ENCODE assay signal across 25 cellular contexts in genomic region chr5:73838901-73839300, GRCh38.
DNase-seq lines count a peak whose midpoint lies in the region; ATAC-seq, FAIRE-seq and TF ChIP-seq lines count a peak whose summit lies in the region.
"Had no signal": no experiment of that assay in that cellular context is flagged by ENCODE, and none has a peak within 500 bp of the region (broad histone marks: within the 10 kb centered on the region; RNA-seq: fewer than 3 reads in every experiment).

No MANE protein-coding gene starts in this region.

- no peak overlapping the region for H2AFZ ChIP-seq in HepG2 (ENCODE audit: low read length)
- H2AFZ ChIP-seq: GM23248 had no signal

- FAIRE-seq in HepG2 (lab: Jason Lieb, UNC): no peak
- FAIRE-seq: A549, GM12891, GM18507, GM19239, H1 had no signal

- H4K20me1 ChIP-seq in HepG2 (ENCODE audit: insufficient read depth, low read length): 0 out of 2 replicates have a peak, but pooled peaks cover 3% of the 10 kb centered on the region

- H3K9me3 ChIP-seq in right lobe of liver (no peaks in the 10 kb centered on the region), HepG2 (ENCODE audit: low read length) (no peaks in the 10 kb centered on the region)
- H3K9me3 ChIP-seq: A549 had no signal

- ATAC-seq in right lobe of liver: peak; percentile 61 to 89 (median 76)
- no peak for ATAC-seq in HepG2
- ATAC-seq in esophagus mucosa: peak; percentile 82
- no peak for ATAC-seq in GM18511 (IDR thresholded peaks at IDR 0.05; ENCODE audit: unreplicated experiment)
- no peak for ATAC-seq in GM18870 (IDR thresholded peaks at IDR 0.05; ENCODE audit: unreplicated experiment)
- ATAC-seq: A549, HCT116 had no signal

- peaks cover 33% of the 10 kb centered on the region for H3K79me2 ChIP-seq in HepG2 (ENCODE audit: insufficient read depth, low read length)

- in situ Hi-C loops in HepG2 (cut with HindIII; ENCODE audit: extremely low pct_ligation_motif_present, low pct_unique_long_range_greater_than_20kb): no loop called here

- no peak overlapping the region for H3K4me3 ChIP-seq in right lobe of liver
- H3K4me3 ChIP-seq in HepG2 (replicated peaks in 1 of 3; ENCODE audit: insufficient read depth in 1 of 3, low read depth in 2 of 3, low read length in 3 of 3): no peak overlapping the region
- H3K4me3 ChIP-seq: A549, GM23248 had no signal

- peaks cover 5% of the 10 kb centered on the region for H3K27me3 Mint-ChIP-seq in mesothelial cell of epicardium (ENCODE audit: low read depth)

- TF ChIP-seq EP300 in HepG2 (IDR thresholded peaks at IDR 0.05; ENCODE audit: low read depth in 2 of 2, low read length in 2 of 2): no peak
- no peak for TF ChIP-seq EP300 in HepG2 (CRISPR knock-in tag; IDR thresholded peaks at IDR 0.05; ENCODE audit: borderline replicate concordance)

- H3K36me3 Mint-ChIP-seq in mesothelial cell of epicardium: no peaks in the 10 kb centered on the region
- H3K36me3 Mint-ChIP-seq: CD4-positive, alpha-beta memory T cell had no signal

- H3K4me1 Mint-ChIP-seq in mesothelial cell of epicardium: peaks cover 10% of the 10 kb centered on the region
- H3K4me1 Mint-ChIP-seq: CD4-positive, alpha-beta memory T cell; H9 had no signal

- no peak for TF ChIP-seq POLR2A in right lobe of liver (IDR thresholded peaks at IDR 0.05)
- no peak for TF ChIP-seq POLR2A in HepG2 (IDR thresholded peaks at IDR 0.05; ENCODE audit: insufficient read depth in 1 of 2, low read depth in 2 of 2, low read length in 2 of 2)

- BruUV-seq in HepG2 (replicated peaks; lab: Mats Ljungman, UMichigan): no TSS peak

- H3K4me2 ChIP-seq in HepG2 (ENCODE audit: low read depth, low read length): no peak overlapping the region
- H3K4me2 ChIP-seq: A549 had no signal

- no peak overlapping the region for H3K9ac ChIP-seq in HepG2 (ENCODE audit: insufficient read depth, low read depth, low read length)
- H3K9ac ChIP-seq: GM23248 had no signal

- TF ChIP-seq CTCF in right lobe of liver (IDR thresholded peaks at IDR 0.05): no peak
- no peak for TF ChIP-seq CTCF in HepG2 (CRISPR knock-in tag; IDR thresholded peaks at IDR 0.05)
- TF ChIP-seq CTCF in mesothelial cell of epicardium (IDR thresholded peaks at IDR 0.05; ENCODE audit: unreplicated experiment): no peak

- WGBS in right lobe of liver (ENCODE audit: insufficient coverage, low coverage, low lambda C conversion rate, missing lambda C conversion rate): 54% methylated on average over 1 of the region's 1 CpG
- 96% methylated on average over 1 of the region's 1 CpG for WGBS in HepG2 (ENCODE audit: low lambda C conversion rate)

- no peak for DNase-seq in right lobe of liver
- no peak for DNase-seq in HepG2 (ENCODE audit: low spot score)
- DNase-seq in mesothelial cell of epicardium (ENCODE audit: low spot score in 2 of 2, unreplicated experiment in 2 of 2): no peak
- DNase-seq in NCI-H187 (lab: John Stamatoyannopoulos, UW): no peak
- DNase-seq: 8988T; ACHN; AML-193; C1 segment of cervical spinal cord; Calu3; CD4-positive, alpha-beta memory T cell; COR-L47; DMS53; DMS79 treated with DMSO at 0.1 percent for 48 hours; GF-D8; GM23248; H9 had no signal

- intact Hi-C loops in right lobe of liver (cut with DNase I) (no loop called here), HepG2 (cut with micrococcal nuclease; ENCODE audit: unreplicated experiment) (no loop called here)

- H3K4me1 ChIP-seq in right lobe of liver: peaks cover 0 to 4% (median 0%) of the 10 kb centered on the region in 4 donors
- no peaks in the 10 kb centered on the region for H3K4me1 ChIP-seq in HepG2 (ENCODE audit: insufficient read depth, low read length)
- H3K4me1 ChIP-seq: A549 had no signal

- H3K27ac ChIP-seq in right lobe of liver (peak overlapping the region in 1 of 3 donors; percentile 13), HepG2 (ENCODE audit: extremely low read length, insufficient read depth, low read length) (no peak overlapping the region)
- H3K27ac ChIP-seq: A549, GM23248 had no signal

- H3K9me3 Mint-ChIP-seq in mesothelial cell of epicardium: peaks cover 11% of the 10 kb centered on the region
- H3K9me3 Mint-ChIP-seq: H9 had no signal

- no peak for TF ChIP-seq RAD21 in HepG2 (CRISPR knock-in tag; IDR thresholded peaks at IDR 0.05)

- CTCF ChIA-PET in HepG2 (lab: Yijun Ruan, JAX; ENCODE audit: low intra/inter-chr PET ratio, low total read pairs): no interaction called here

- peak overlapping the region; percentile 2 for H3K27ac Mint-ChIP-seq in mesothelial cell of epicardium
- H3K27ac Mint-ChIP-seq: CD4-positive, alpha-beta memory T cell; H9 had no signal

- no peak overlapping the region for H3K4me3 Mint-ChIP-seq in mesothelial cell of epicardium
- H3K4me3 Mint-ChIP-seq: CD4-positive, alpha-beta memory T cell; H9 had no signal

- H3K27me3 ChIP-seq in right lobe of liver (no peaks in the 10 kb centered on the region), HepG2 (ENCODE audit: control insufficient read depth in 1 of 2, insufficient read depth in 2 of 2, low read length in 2 of 2) (no peaks in the 10 kb centered on the region)

- POLR2A ChIA-PET in HepG2 (lab: Yijun Ruan, JAX): no interaction called here

- H3K36me3 ChIP-seq in right lobe of liver (no peaks in the 10 kb centered on the region), HepG2 (replicated peaks in 1 of 2; ENCODE audit: control insufficient read depth in 1 of 2, insufficient read depth in 2 of 2, low read length in 2 of 2) (peaks cover 14 to 54% of the 10 kb centered on the region in 2 experiments)

TF ChIP-seq in HepG2, 621 proteins besides CTCF, POLR2A, EP300 and RAD21:
- no peak for TF ChIP-seq POGK (CRISPR knock-in tag; conservative IDR thresholded peaks at IDR 0.05)
- no peak for TF ChIP-seq MYC (CRISPR knock-in tag; IDR thresholded peaks at IDR 0.05; ENCODE audit: borderline replicate concordance)
- no peak for TF ChIP-seq ZFP82 (CRISPR knock-in tag; IDR thresholded peaks at IDR 0.05; ENCODE audit: borderline replicate concordance)
- TF ChIP-seq SIN3A (IDR thresholded peaks at IDR 0.05; ENCODE audit: borderline replicate concordance, low read depth, low read length): no peak
- TF ChIP-seq HNRNPLL (IDR thresholded peaks at IDR 0.05; ENCODE audit: low read depth, low read length, poor library complexity, severe bottlenecking): no peak
- no peak for TF ChIP-seq HDAC6 (IDR thresholded peaks at IDR 0.05; ENCODE audit: low read depth, low read length)
- TF ChIP-seq SMARCE1 (IDR thresholded peaks at IDR 0.05; ENCODE audit: borderline replicate concordance): no peak
- no peak for TF ChIP-seq SETDB1 (CRISPR knock-in tag; IDR thresholded peaks at IDR 0.05; ENCODE audit: borderline replicate concordance)
- TF ChIP-seq CBX2 (IDR thresholded peaks at IDR 0.05; ENCODE audit: low read depth, low read length): no peak
- no peak for TF ChIP-seq CBX2 (CRISPR knock-in tag; IDR thresholded peaks at IDR 0.05; ENCODE audit: low read depth)
- TF ChIP-seq CEBPB (IDR thresholded peaks at IDR 0.05; ENCODE audit: borderline replicate concordance, low read depth, low read length): no peak
- TF ChIP-seq ZEB1 (IDR thresholded peaks at IDR 0.05; ENCODE audit: insufficient replicate concordance, low read depth): no peak
- no peak for TF ChIP-seq ZNF232 (CRISPR knock-in tag; IDR thresholded peaks at IDR 0.05; ENCODE audit: borderline replicate concordance)
- TF ChIP-seq, protein P1, sequence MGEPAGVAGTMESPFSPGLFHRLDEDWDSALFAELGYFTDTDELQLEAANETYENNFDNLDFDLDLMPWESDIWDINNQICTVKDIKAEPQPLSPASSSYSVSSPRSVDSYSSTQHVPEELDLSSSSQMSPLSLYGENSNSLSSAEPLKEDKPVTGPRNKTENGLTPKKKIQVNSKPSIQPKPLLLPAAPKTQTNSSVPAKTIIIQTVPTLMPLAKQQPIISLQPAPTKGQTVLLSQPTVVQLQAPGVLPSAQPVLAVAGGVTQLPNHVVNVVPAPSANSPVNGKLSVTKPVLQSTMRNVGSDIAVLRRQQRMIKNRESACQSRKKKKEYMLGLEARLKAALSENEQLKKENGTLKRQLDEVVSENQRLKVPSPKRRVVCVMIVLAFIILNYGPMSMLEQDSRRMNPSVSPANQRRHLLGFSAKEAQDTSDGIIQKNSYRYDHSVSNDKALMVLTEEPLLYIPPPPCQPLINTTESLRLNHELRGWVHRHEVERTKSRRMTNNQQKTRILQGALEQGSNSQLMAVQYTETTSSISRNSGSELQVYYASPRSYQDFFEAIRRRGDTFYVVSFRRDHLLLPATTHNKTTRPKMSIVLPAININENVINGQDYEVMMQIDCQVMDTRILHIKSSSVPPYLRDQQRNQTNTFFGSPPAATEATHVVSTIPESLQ (CRISPR knock-in tag; conservative IDR thresholded peaks at IDR 0.05): no peak
- no peak for TF ChIP-seq ZNF652 (CRISPR knock-in tag; IDR thresholded peaks at IDR 0.05; ENCODE audit: borderline replicate concordance, low read depth)
- TF ChIP-seq ZNF20 (CRISPR knock-in tag; IDR thresholded peaks at IDR 0.05): no peak
- TF ChIP-seq ZNF331 (CRISPR knock-in tag; IDR thresholded peaks at IDR 0.05): no peak
- TF ChIP-seq KDM6A (CRISPR knock-in tag; IDR thresholded peaks at IDR 0.05; ENCODE audit: low read depth): no peak
- TF ChIP-seq, protein P2, sequence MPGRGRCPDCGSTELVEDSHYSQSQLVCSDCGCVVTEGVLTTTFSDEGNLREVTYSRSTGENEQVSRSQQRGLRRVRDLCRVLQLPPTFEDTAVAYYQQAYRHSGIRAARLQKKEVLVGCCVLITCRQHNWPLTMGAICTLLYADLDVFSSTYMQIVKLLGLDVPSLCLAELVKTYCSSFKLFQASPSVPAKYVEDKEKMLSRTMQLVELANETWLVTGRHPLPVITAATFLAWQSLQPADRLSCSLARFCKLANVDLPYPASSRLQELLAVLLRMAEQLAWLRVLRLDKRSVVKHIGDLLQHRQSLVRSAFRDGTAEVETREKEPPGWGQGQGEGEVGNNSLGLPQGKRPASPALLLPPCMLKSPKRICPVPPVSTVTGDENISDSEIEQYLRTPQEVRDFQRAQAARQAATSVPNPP (CRISPR knock-in tag; IDR thresholded peaks at IDR 0.05): no peak
- no peak for TF ChIP-seq SIX4 (CRISPR knock-in tag; IDR thresholded peaks at IDR 0.05)
TF ChIP-seq in HepG2: peak in this region for 0.

Comparison
In these comparisons a context has a peak if more than half of its experiments do, and no peak if none do; other contexts are left out.
1. ATAC-seq: peak in right lobe of liver (4 of 4) and esophagus mucosa (single experiment); none in HepG2 (single experiment), GM18511 (single experiment) and GM18870 (single experiment).